In genomic region chr14:22508662-22509035, GRCh38 we compare ENCODE assay signal across 13 cellular contexts.
DNase-seq lines count a peak whose midpoint lies in the region; ATAC-seq and TF ChIP-seq lines count a peak whose summit lies in the region.
"Had no signal": no experiment of that assay in that cellular context is flagged by ENCODE, and none has a peak within 500 bp of the region (broad histone marks: within the 10 kb centered on the region; RNA-seq: fewer than 3 reads in every experiment).

No MANE protein-coding gene starts in this region.

- H3K27me3 ChIP-seq in left ventricle myocardium inferior (ENCODE audit: low read depth), result no peaks in the 10 kb centered on the region
- H3K27me3 ChIP-seq: vagina had no signal

- H3K79me2 ChIP-seq in OCI-LY7 (ENCODE audit: insufficient read depth, low read depth, low read length), result no peaks in the 10 kb centered on the region

- no peaks in the 10 kb centered on the region for H3K27me3 Mint-ChIP-seq in central memory CD8-positive, alpha-beta T cell
- no peaks in the 10 kb centered on the region for H3K27me3 Mint-ChIP-seq in stimulated activated naive B cell treated with anti-CD40 and anti-IgM and Interleukin-4, amounts not matched to agents 10 μg/mL and 1 μg/mL and 100 μg/mL, for 72 hours

- TF ChIP-seq CTCF in left ventricle myocardium inferior (IDR thresholded peaks at IDR 0.05; ENCODE audit: borderline replicate concordance), result no peak
- no peak for TF ChIP-seq CTCF in OCI-LY7 (conservative IDR thresholded peaks at IDR 0.05; ENCODE audit: low read length)

- DNase-seq in left ventricle myocardium inferior (no peak), cardiac septum (ENCODE audit: low spot score) (no peak), OCI-LY7 (ENCODE audit: low spot score) (no peak), pons (ENCODE audit: low spot score) (no peak), NCI-H1694 treated with DMSO at 0.1 percent for 48 hours (lab: John Stamatoyannopoulos, UW) (no peak)
- no peak for DNase-seq in central memory CD8-positive, alpha-beta T cell (ENCODE audit: low spot score in 2 of 2)
- DNase-seq in stimulated activated naive B cell treated with anti-CD40 and anti-IgM and Interleukin-4, amounts not matched to agents 10 μg/mL and 1 μg/mL and 100 μg/mL, for 72 hours, result no peak
- DNase-seq: amniotic stem cell; NCI-H1048; NCI-H2227 treated with DMSO at 0.1 percent for 48 hours; stimulated activated naive CD4-positive, alpha-beta T cell treated with Interleukin-2 at 50 U/mL for 16 hours had no signal

- peak overlapping the region; percentile 82 for H3K4me3 Mint-ChIP-seq in central memory CD8-positive, alpha-beta T cell
- peak overlapping the region; percentile 21 to 53 for H3K4me3 Mint-ChIP-seq in stimulated activated naive B cell treated with anti-CD40 and anti-IgM and Interleukin-4, amounts not matched to agents 10 μg/mL and 1 μg/mL and 100 μg/mL, for 72 hours

- H3K27ac ChIP-seq in left ventricle myocardium inferior (replicated peaks), result peak overlapping the region; percentile 4
- peak overlapping the region; percentile 52 for H3K27ac ChIP-seq in OCI-LY7 (ENCODE audit: low read depth, low read length, poor library complexity, severe bottlenecking)
- H3K27ac ChIP-seq: vagina had no signal

- H3K9me3 Mint-ChIP-seq in central memory CD8-positive, alpha-beta T cell, result no peaks in the 10 kb centered on the region
- no peaks in the 10 kb centered on the region for H3K9me3 Mint-ChIP-seq in stimulated activated naive B cell treated with anti-CD40 and anti-IgM and Interleukin-4, amounts not matched to agents 10 μg/mL and 1 μg/mL and 100 μg/mL, for 72 hours

- H3K4me2 ChIP-seq in OCI-LY7 (ENCODE audit: low read length), result peak overlapping the region; percentile 71

- H3K27ac Mint-ChIP-seq in central memory CD8-positive, alpha-beta T cell (ENCODE audit: low read depth), result peak overlapping the region; percentile 95
- H3K27ac Mint-ChIP-seq in stimulated activated naive B cell treated with anti-CD40 and anti-IgM and Interleukin-4, amounts not matched to agents 10 μg/mL and 1 μg/mL and 100 μg/mL, for 72 hours, result peak overlapping the region; percentile 92

- peaks cover 75% of the 10 kb centered on the region for H3K36me3 Mint-ChIP-seq in central memory CD8-positive, alpha-beta T cell (ENCODE audit: insufficient read depth)
- H3K36me3 Mint-ChIP-seq in stimulated activated naive B cell treated with anti-CD40 and anti-IgM and Interleukin-4, amounts not matched to agents 10 μg/mL and 1 μg/mL and 100 μg/mL, for 72 hours, result peaks cover 10 to 13% of the 10 kb centered on the region in 2 donors

- H3K4me1 Mint-ChIP-seq in central memory CD8-positive, alpha-beta T cell, result peaks cover 63% of the 10 kb centered on the region
- H3K4me1 Mint-ChIP-seq in stimulated activated naive B cell treated with anti-CD40 and anti-IgM and Interleukin-4, amounts not matched to agents 10 μg/mL and 1 μg/mL and 100 μg/mL, for 72 hours, result peaks cover 45 to 91% of the 10 kb centered on the region in 2 donors

- CTCF ChIA-PET in OCI-LY7 (lab: Charles Lee; ENCODE audit: unreplicated experiment), result interaction anchor here (1.3 to 3.7 kb wide), 4 partner anchors 10 to 23 kb away, joined by 3 to 12 read pairs (median 6); no protein-coding TSS in a partner anchor

- H3K4me3 ChIP-seq in left ventricle myocardium inferior (no peak overlapping the region), OCI-LY7 (ENCODE audit: low read depth, low read length, poor library complexity, severe bottlenecking) (peak overlapping the region; percentile 32)
- H3K4me3 ChIP-seq: vagina had no signal

- no peaks in the 10 kb centered on the region for H3K9me2 ChIP-seq in OCI-LY7 (ENCODE audit: insufficient read depth, low read length)

- peaks cover 60% of the 10 kb centered on the region for H3K4me1 ChIP-seq in left ventricle myocardium inferior
- peaks cover 90% of the 10 kb centered on the region for H3K4me1 ChIP-seq in OCI-LY7 (ENCODE audit: insufficient read depth, low read length, poor library complexity, severe bottlenecking)

- no peaks in the 10 kb centered on the region for H3K36me3 ChIP-seq in left ventricle myocardium inferior
- no peaks in the 10 kb centered on the region for H3K36me3 ChIP-seq in OCI-LY7 (ENCODE audit: insufficient read depth, low read length)
- H3K36me3 ChIP-seq: vagina had no signal

- ATAC-seq in central memory CD8-positive, alpha-beta T cell (replicated peaks; ENCODE audit: extremely low read depth, poor library complexity, severe bottlenecking), result no peak
- ATAC-seq in stimulated activated naive B cell treated with anti-CD40 and anti-IgM and Interleukin-4, amounts not matched to agents 10 μg/mL and 1 μg/mL and 100 μg/mL, for 72 hours (replicated peaks), result no peak
- no peak for ATAC-seq in esophagus mucosa

- no TSS peak for BruUV-seq in OCI-LY7 (replicated peaks; lab: Mats Ljungman, UMichigan)

- peak overlapping the region; percentile 50 for H2AFZ ChIP-seq in OCI-LY7 (ENCODE audit: low read length)

- H3K9me3 ChIP-seq in left ventricle myocardium inferior (replicated peaks) (no peaks in the 10 kb centered on the region), OCI-LY7 (ENCODE audit: low read length) (no peaks in the 10 kb centered on the region)
- H3K9me3 ChIP-seq: vagina had no signal

- POLR2A ChIA-PET in OCI-LY7 (lab: Charles Lee), result interaction anchor here (0.6 to 9.0 kb wide), 14 partner anchors 8 to 452 kb away, joined by 3 to 66 read pairs (median 4); partner anchors contain the start of gene DAD1

- H4K20me1 ChIP-seq in OCI-LY7 (ENCODE audit: insufficient read depth, low read length), result no peaks in the 10 kb centered on the region

- intact Hi-C loops in left ventricle myocardium inferior (cut with micrococcal nuclease), result no loop called here
- intact Hi-C loops in cardiac septum (cut with DNase I), result no loop called here
- intact Hi-C loops in OCI-LY7 (cut with micrococcal nuclease; ENCODE audit: unreplicated experiment), result no loop called here
